Comparison of ENCODE assay signal across 8 cellular contexts in genomic region chr9:130770679-130771442, GRCh38.
DNase-seq lines count a peak whose midpoint lies in the region; ATAC-seq and TF ChIP-seq lines count a peak whose summit lies in the region.

No MANE protein-coding gene starts in this region.

- TF ChIP-seq POLR2A in tibial nerve (IDR thresholded peaks at IDR 0.05), result no peak

- DNase-seq in DMS53 treated with DMSO at 0.1 percent for 48 hours (lab: John Stamatoyannopoulos, UW; ENCODE audit: unreplicated experiment) (peak; percentile 51), HT-29 (ENCODE audit: low spot score) (peak; percentile 71), NT2/D1 (ENCODE audit: low read depth, low spot score) (peak; percentile 47), cardiac fibroblast (ENCODE audit: low read depth in 2 of 2) (peak; percentile 85 to 87), kidney tubule cell (ENCODE audit: low spot score) (peak; percentile 67), tibial nerve (ENCODE audit: low spot score in 2 of 2) (no peak)
- no peak for DNase-seq in stimulated activated naive CD4-positive, alpha-beta T cell treated with Interleukin-2 at 50 U/mL for 16 hours (lab: John Stamatoyannopoulos, UW)

- peak in 1 of 2 donors; percentile 8 for TF ChIP-seq EP300 in tibial nerve (IDR thresholded peaks at IDR 0.05)

- H3K4me1 ChIP-seq in NT2/D1 (ENCODE audit: insufficient read depth, insufficient read length), result peaks cover 4% of the 10 kb centered on the region
- peaks cover 0 to 38% (median 12%) of the 10 kb centered on the region in 4 donors for H3K4me1 ChIP-seq in tibial nerve

- H3K9ac ChIP-seq in NT2/D1 (ENCODE audit: insufficient read length, low read depth), result no peak overlapping the region

- ATAC-seq in GM21515 (IDR thresholded peaks at IDR 0.05; ENCODE audit: unreplicated experiment), result no peak

- H3K4me3 ChIP-seq in NT2/D1 (ENCODE audit: insufficient read length, low read depth), result no peak overlapping the region
- no peak overlapping the region for H3K4me3 ChIP-seq in cardiac fibroblast (replicated peaks in 1 of 2; ENCODE audit: low read depth in 2 of 2, low read length in 2 of 2)
- no peak overlapping the region for H3K4me3 ChIP-seq in tibial nerve

- peaks cover 13% of the 10 kb centered on the region for H3K9me3 ChIP-seq in NT2/D1 (ENCODE audit: insufficient read depth, low read length)
- peaks cover 0 to 10% (median 3%) of the 10 kb centered on the region in 4 donors for H3K9me3 ChIP-seq in tibial nerve

- H3K27me3 ChIP-seq in NT2/D1 (ENCODE audit: insufficient read depth, insufficient read length) (no peaks in the 10 kb centered on the region), tibial nerve (no peaks in the 10 kb centered on the region)

- whole genome bisulfite sequencing in tibial nerve, 2 donors, result 51 to 54% methylated on average over 2 of the region's 2 CpGs

- TF ChIP-seq CTCF in cardiac fibroblast (IDR thresholded peaks at IDR 0.05; ENCODE audit: low read depth, low read length), result peak; percentile 56
- TF ChIP-seq CTCF in tibial nerve (IDR thresholded peaks at IDR 0.05), result peak; percentile 43 to 86 (median 55)

- H3K36me3 ChIP-seq in NT2/D1 (ENCODE audit: insufficient read depth, insufficient read length, low read length) (no peaks in the 10 kb centered on the region), tibial nerve (no peaks in the 10 kb centered on the region)

- H3K27ac ChIP-seq in tibial nerve, result no peak overlapping the region

Comparison
In these comparisons a context has a peak if more than half of its experiments do, and no peak if none do; other contexts are left out.
1. DNase-seq: peak in DMS53 treated with DMSO at 0.1 percent for 48 hours (single experiment), HT-29 (single experiment), NT2/D1 (single experiment), cardiac fibroblast (2 of 2) and kidney tubule cell (single experiment); none in tibial nerve (0 of 2) and stimulated activated naive CD4-positive, alpha-beta T cell treated with Interleukin-2 at 50 U/mL for 16 hours (single experiment).